8 cellular contexts compared by ENCODE assay signal in the genomic region with DNA sequence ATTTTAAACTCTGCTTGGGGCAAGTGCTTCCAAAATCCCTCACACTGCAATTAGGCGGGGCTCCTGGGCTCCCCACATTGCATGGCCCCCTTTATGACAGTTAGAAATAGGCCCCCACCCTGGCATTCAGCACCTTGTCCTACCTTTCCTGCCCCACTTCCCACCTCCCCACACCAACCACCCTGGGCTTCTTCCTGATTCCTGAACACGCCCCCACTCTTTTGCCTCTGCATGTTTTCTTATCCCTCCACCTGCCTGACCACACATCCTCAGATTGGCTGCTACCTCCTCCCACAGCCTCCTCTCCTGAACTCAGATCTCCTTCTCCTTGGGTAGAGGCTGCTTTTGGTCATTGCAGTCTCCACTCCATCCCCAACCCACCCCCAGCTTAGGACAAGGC. TPM values are rescaled to one million over a fixed set of nuclear protein-coding genes. Genes with fewer than 3 reads are reported as not detected.
DNase-seq lines count a peak whose midpoint lies in the region; ATAC-seq and TF ChIP-seq lines count a peak whose summit lies in the region.

No MANE protein-coding gene starts in this region.

- no peaks in the 10 kb centered on the region for H3K27me3 Mint-ChIP-seq in stimulated activated naive CD8-positive, alpha-beta T cell treated with anti-CD3 and anti-CD28 coated beads, Interleukin-15, Interleukin-2, amounts not matched to agents 100 ng/mL and 50 ng/mL, for 24 hours
- H3K27me3 Mint-ChIP-seq in brain (peaks cover 36% of the 10 kb centered on the region), naive B cell (no peaks in the 10 kb centered on the region)

- no peak for DNase-seq in stimulated activated naive CD8-positive, alpha-beta T cell treated with anti-CD3 and anti-CD28 coated beads, Interleukin-15, Interleukin-2, amounts not matched to agents 100 U/mL and 50 U/mL, for 24 hours
- no peak for DNase-seq in naive B cell
- no peak for DNase-seq in NCI-H2107 (lab: John Stamatoyannopoulos, UW)

- peak overlapping the region; percentile 89 for H3K27ac Mint-ChIP-seq in stimulated activated naive CD8-positive, alpha-beta T cell treated with anti-CD3 and anti-CD28 coated beads, Interleukin-15, Interleukin-2, amounts not matched to agents 100 ng/mL and 50 ng/mL, for 24 hours
- H3K27ac Mint-ChIP-seq in brain (peak overlapping the region in 1 of 5 experiments; percentile 72), naive B cell (peak overlapping the region in 5 of 6 donors; percentile 19 to 89 (median 72))

- H3K9me3 Mint-ChIP-seq in stimulated activated naive CD8-positive, alpha-beta T cell treated with anti-CD3 and anti-CD28 coated beads, Interleukin-15, Interleukin-2, amounts not matched to agents 100 ng/mL and 50 ng/mL, for 24 hours, result no peaks in the 10 kb centered on the region
- peaks cover 0 to 3% (median 0%) of the 10 kb centered on the region in 5 experiments for H3K9me3 Mint-ChIP-seq in brain
- no peaks in the 10 kb centered on the region for H3K9me3 Mint-ChIP-seq in naive B cell

- peak overlapping the region; percentile 87 for H3K4me3 Mint-ChIP-seq in stimulated activated naive CD8-positive, alpha-beta T cell treated with anti-CD3 and anti-CD28 coated beads, Interleukin-15, Interleukin-2, amounts not matched to agents 100 ng/mL and 50 ng/mL, for 24 hours
- H3K4me3 Mint-ChIP-seq in brain (peak overlapping the region; percentile 30 to 91 (median 85)), naive B cell (peak overlapping the region; percentile 90 to 98 (median 94))

- H3K4me1 Mint-ChIP-seq in stimulated activated naive CD8-positive, alpha-beta T cell treated with anti-CD3 and anti-CD28 coated beads, Interleukin-15, Interleukin-2, amounts not matched to agents 100 ng/mL and 50 ng/mL, for 24 hours (ENCODE audit: low read depth), result peaks cover 59% of the 10 kb centered on the region
- H3K4me1 Mint-ChIP-seq in brain (peaks cover 35% of the 10 kb centered on the region), naive B cell (peaks cover 56 to 84% (median 73%) of the 10 kb centered on the region in 3 donors)

- no peak for TF ChIP-seq CTCF in brain (conservative IDR thresholded peaks at IDR 0.05)

- peaks cover 3% of the 10 kb centered on the region for H3K36me3 Mint-ChIP-seq in stimulated activated naive CD8-positive, alpha-beta T cell treated with anti-CD3 and anti-CD28 coated beads, Interleukin-15, Interleukin-2, amounts not matched to agents 100 ng/mL and 50 ng/mL, for 24 hours (ENCODE audit: low read depth)
- H3K36me3 Mint-ChIP-seq in brain (no peaks in the 10 kb centered on the region), naive B cell (peaks cover 3 to 9% of the 10 kb centered on the region in 2 donors)

- ATAC-seq in stimulated activated naive CD8-positive, alpha-beta T cell treated with anti-CD3 and anti-CD28 coated beads, Interleukin-15, Interleukin-2, amounts not matched to agents 100 U/mL and 50 U/mL, for 24 hours, result no peak
- ATAC-seq in naive B cell (ENCODE audit: low read depth in 2 of 2) (no peak), GM18511 (IDR thresholded peaks at IDR 0.05; ENCODE audit: unreplicated experiment) (no peak), GM18517 (IDR thresholded peaks at IDR 0.05; ENCODE audit: unreplicated experiment) (no peak), GM21367 (IDR thresholded peaks at IDR 0.05; ENCODE audit: unreplicated experiment) (no peak)

RNA-seq across cellular contexts. Expression of gene MOB3C, which starts 1.5 kb away (rescaled TPM):
- polyA plus RNA-seq in brain (ENCODE audit: insufficient read depth, low read depth, low replicate concordance) (3.9 TPM), naive B cell (ENCODE audit: low read depth in 6 of 6) (10 to 100 TPM in 5 of 6 donors, 1 to 10 TPM in 1; 8.5 to 18.2 (median 13.4) TPM)

RNA-seq across cellular contexts. Expression of gene MKNK1, which starts 11.0 kb away (rescaled TPM):
- polyA plus RNA-seq in brain (ENCODE audit: insufficient read depth, low read depth, low replicate concordance) (14.6 TPM), naive B cell (ENCODE audit: low read depth in 6 of 6) (10 to 100 TPM; 14.2 to 23.8 (median 18.6) TPM)

RNA-seq across cellular contexts. Expression of gene ATPAF1, which starts 53.1 kb away (rescaled TPM):
- polyA plus RNA-seq in brain (ENCODE audit: insufficient read depth, low read depth, low replicate concordance) (65.0 TPM), naive B cell (ENCODE audit: low read depth in 6 of 6) (10 to 100 TPM; 45.0 to 87.6 (median 55.8) TPM)

RNA-seq across cellular contexts. Expression of gene TEX38, which starts 56.6 kb away (rescaled TPM):
- not detected for polyA plus RNA-seq in brain (ENCODE audit: insufficient read depth, low read depth, low replicate concordance)
- polyA plus RNA-seq in naive B cell (ENCODE audit: low read depth in 6 of 6), result not detected
